ENCODE assay signal across 14 cellular contexts in genomic region chr1:185512442-185512841, GRCh38.
DNase-seq lines count a peak whose midpoint lies in the region; ATAC-seq, FAIRE-seq and TF ChIP-seq lines count a peak whose summit lies in the region.
"Had no signal": no experiment of that assay in that cellular context is flagged by ENCODE, and none has a peak within 500 bp of the region (broad histone marks: within the 10 kb centered on the region; RNA-seq: fewer than 3 reads in every experiment).

No MANE protein-coding gene starts in this region.

- H3K4me3 ChIP-seq in GM23248 (no peak overlapping the region), bronchial epithelial cell (ENCODE audit: low read depth, low read length) (no peak overlapping the region), Peyer's patch (no peak overlapping the region)

- peaks cover 13% of the 10 kb centered on the region for H3K4me1 Mint-ChIP-seq in CD14-positive monocyte

- DNase-seq in CD14-positive monocyte (ENCODE audit: low spot score) (no peak), GM23248 (peak; percentile 25), bronchial epithelial cell (ENCODE audit: low read depth) (peak; percentile 36), left colon (no peak), head of caudate nucleus (no peak), Peyer's patch (no peak), NCI-H748 treated with DMSO at 0.1 percent for 48 hours (lab: John Stamatoyannopoulos, UW) (no peak)
- DNase-seq: BE2C; Caco-2; CD8-positive, alpha-beta memory T cell; DMS53 had no signal

- no peaks in the 10 kb centered on the region for H3F3A ChIP-seq in GM23248 (ENCODE audit: insufficient read depth)

- no peak overlapping the region for H3K27ac ChIP-seq in GM23248
- H3K27ac ChIP-seq in Peyer's patch = no peak overlapping the region
- H3K27ac ChIP-seq: C4-2B had no signal

- H3K9me2 ChIP-seq in GM23248 (ENCODE audit: insufficient read depth) = no peaks in the 10 kb centered on the region

- WGBS in GM23248 (ENCODE audit: low coverage in 1 of 2, low lambda C conversion rate in 2 of 2, missing lambda C conversion rate in 2 of 2), 2 experiments = 73 to 74% methylated on average over 4 of the region's 4 CpGs

- H3K36me3 Mint-ChIP-seq in CD14-positive monocyte = peaks cover 0 to 2% of the 10 kb centered on the region in 2 donors

- no peaks in the 10 kb centered on the region for H4K20me1 ChIP-seq in GM23248 (ENCODE audit: insufficient read depth)

- TF ChIP-seq CTCF in CD14-positive monocyte (IDR thresholded peaks at IDR 0.05) (no peak), bronchial epithelial cell (IDR thresholded peaks at IDR 0.05; ENCODE audit: insufficient read depth, low read length, severe bottlenecking) (no peak), Peyer's patch (IDR thresholded peaks at IDR 0.05) (no peak)

- H3K4me3 Mint-ChIP-seq in CD14-positive monocyte = no peak overlapping the region
- H3K4me3 Mint-ChIP-seq: CD8-positive, alpha-beta memory T cell had no signal

- no peak for TF ChIP-seq POLR2A in Peyer's patch (IDR thresholded peaks at IDR 0.05)

- no peak for FAIRE-seq in bronchial epithelial cell (lab: Jason Lieb, UNC)
- FAIRE-seq: H54 had no signal

- H3K9me3 Mint-ChIP-seq in CD14-positive monocyte = peaks cover 2 to 13% (median 9%) of the 10 kb centered on the region in 7 donors

- H3K4me2 ChIP-seq in GM23248 (ENCODE audit: unreplicated experiment) = no peak overlapping the region

- peak; percentile 54 for ATAC-seq in left colon
- ATAC-seq: HCT116 had no signal

- peak overlapping the region in 4 of 7 donors; percentile 20 to 75 (median 52) for H3K27ac Mint-ChIP-seq in CD14-positive monocyte
- H3K27ac Mint-ChIP-seq: CD8-positive, alpha-beta memory T cell had no signal

- no peaks in the 10 kb centered on the region for H3K36me3 ChIP-seq in GM23248 (ENCODE audit: low read depth)
- H3K36me3 ChIP-seq in bronchial epithelial cell (ENCODE audit: control insufficient read depth, insufficient read depth, low read length) = no peaks in the 10 kb centered on the region
- H3K36me3 ChIP-seq in Peyer's patch = no peaks in the 10 kb centered on the region
- H3K36me3 ChIP-seq: BE2C had no signal

- no peaks in the 10 kb centered on the region for H3K27me3 ChIP-seq in GM23248 (replicated peaks; ENCODE audit: insufficient read depth)
- no peaks in the 10 kb centered on the region for H3K27me3 ChIP-seq in bronchial epithelial cell (ENCODE audit: control insufficient read depth, insufficient read depth, low read length)
- no peaks in the 10 kb centered on the region for H3K27me3 ChIP-seq in Peyer's patch
- H3K27me3 ChIP-seq: BE2C had no signal

- H3K4me1 ChIP-seq in GM23248 (ENCODE audit: insufficient read depth) = no peaks in the 10 kb centered on the region
- peaks cover 0 to 11% (median 0%) of the 10 kb centered on the region in 4 donors for H3K4me1 ChIP-seq in Peyer's patch
- H3K4me1 ChIP-seq: BE2C, Caco-2 had no signal

- no peak overlapping the region for H3K9ac ChIP-seq in GM23248

- H3K9me3 ChIP-seq in GM23248 (ENCODE audit: low read depth) (no peaks in the 10 kb centered on the region), Peyer's patch (no peaks in the 10 kb centered on the region)

- intact Hi-C loops in CD14-positive monocyte (cut with micrococcal nuclease) (no loop called here), left colon (cut with DNase I, micrococcal nuclease) (no loop called here), head of caudate nucleus (cut with DNase I) (no loop called here)

- no peaks in the 10 kb centered on the region for H3K79me2 ChIP-seq in GM23248 (ENCODE audit: insufficient read depth)

- H2AFZ ChIP-seq in GM23248 = no peak overlapping the region

- H3K27me3 Mint-ChIP-seq in CD14-positive monocyte (ENCODE audit: low read depth in 3 of 3) = no peaks in the 10 kb centered on the region

- in situ Hi-C loops in GM23248 (cut with MboI) = no loop called here

Comparison
In these comparisons a context has a peak if more than half of its experiments do, and no peak if none do; other contexts are left out.
1. DNase-seq: peak in GM23248 (single experiment) and bronchial epithelial cell (single experiment); none in CD14-positive monocyte (single experiment), left colon (0 of 2), head of caudate nucleus (0 of 42), Peyer's patch (0 of 3) and NCI-H748 treated with DMSO at 0.1 percent for 48 hours (single experiment).